In genomic region chr1:85734961-85735360, GRCh38 we compare ENCODE assay signal across 17 cellular contexts. TPM values are rescaled to one million over a fixed set of nuclear protein-coding genes. Genes with fewer than 3 reads are reported as not detected.
DNase-seq lines count a peak whose midpoint lies in the region; ATAC-seq, FAIRE-seq and TF ChIP-seq lines count a peak whose summit lies in the region.
"Had no signal": no experiment of that assay in that cellular context is flagged by ENCODE, and none has a peak within 500 bp of the region (broad histone marks: within the 10 kb centered on the region; RNA-seq: fewer than 3 reads in every experiment).

No MANE protein-coding gene starts in this region.

- no peak overlapping the region for H4K8ac ChIP-seq in neuronal stem cell (ENCODE audit: low read depth, low read length)

- peaks cover 0 to 6% (median 0%) of the 10 kb centered on the region in 3 experiments for H3K27me3 ChIP-seq in neuronal stem cell (ENCODE audit: control insufficient read depth in 3 of 3, insufficient read depth in 3 of 3, low read depth in 1 of 3, low read length in 3 of 3)
- no peaks in the 10 kb centered on the region for H3K27me3 ChIP-seq in sigmoid colon

- no peak overlapping the region for H3K9ac ChIP-seq in neuronal stem cell (ENCODE audit: low read depth, low read length, poor library complexity)

- H4K91ac ChIP-seq in neuronal stem cell (ENCODE audit: low read depth, low read length, poor library complexity): no peak overlapping the region

- no peaks in the 10 kb centered on the region for H3K36me3 ChIP-seq in neuronal stem cell (replicated peaks in 1 of 2; ENCODE audit: control insufficient read depth in 2 of 2, insufficient read depth in 2 of 2, low read length in 2 of 2)
- no peaks in the 10 kb centered on the region for H3K36me3 ChIP-seq in sigmoid colon

- no peak overlapping the region for H2BK12ac ChIP-seq in neuronal stem cell (ENCODE audit: low read length)

- no peak overlapping the region for H2BK15ac ChIP-seq in neuronal stem cell (ENCODE audit: low read length)

- no peak for TF ChIP-seq POLR2A in sigmoid colon (IDR thresholded peaks at IDR 0.05)

- H3K23ac ChIP-seq in neuronal stem cell (ENCODE audit: low read depth, low read length, poor library complexity): no peak overlapping the region

- no peak overlapping the region for H2BK5ac ChIP-seq in neuronal stem cell (ENCODE audit: low read length)

- H2BK120ac ChIP-seq in neuronal stem cell (ENCODE audit: low read depth, low read length): no peak overlapping the region

- intact Hi-C loops in sigmoid colon (cut with DNase I): no loop called here

- no peak overlapping the region for H3K14ac ChIP-seq in neuronal stem cell (ENCODE audit: low read length)

- WGBS in neuronal stem cell (ENCODE audit: extremely low coverage in 2 of 2, insufficient read length in 2 of 2, insufficient replicate concordance in 1 of 2), 2 donors: no CpG with 5 or more reads among the region's 1 CpG
- 31 to 62% methylated on average over 1 of the region's 1 CpG for WGBS in sigmoid colon, 2 donors

- no peak overlapping the region for H3K18ac ChIP-seq in neuronal stem cell (ENCODE audit: low read length)

- H3K4ac ChIP-seq in neuronal stem cell (ENCODE audit: low read length): no peak overlapping the region

- H3K9me3 ChIP-seq in neuronal stem cell (replicated peaks in 1 of 2; ENCODE audit: control insufficient read depth in 2 of 2, insufficient read depth in 1 of 2, low read depth in 1 of 2, low read length in 2 of 2) (no peaks in the 10 kb centered on the region), sigmoid colon (no peaks in the 10 kb centered on the region)

- TF ChIP-seq CTCF in sigmoid colon (IDR thresholded peaks at IDR 0.05): no peak

- H3K27ac ChIP-seq in neuronal stem cell (replicated peaks; ENCODE audit: low read length) (no peak overlapping the region), sigmoid colon (no peak overlapping the region)
- H3K27ac ChIP-seq: PC-9 had no signal

- FAIRE-seq in RCC 7860 (lab: Jason Lieb, UNC): peak; percentile 99
- FAIRE-seq: GM19239, H54 had no signal

- H3K4me3 ChIP-seq in neuronal stem cell (ENCODE audit: low read length in 2 of 2) (no peak overlapping the region), sigmoid colon (no peak overlapping the region)
- H3K4me3 ChIP-seq: PC-9 had no signal

- no peak for TF ChIP-seq EP300 in sigmoid colon (IDR thresholded peaks at IDR 0.05)

- H3K79me1 ChIP-seq in neuronal stem cell (ENCODE audit: low read depth, low read length): no peaks in the 10 kb centered on the region

- no peak overlapping the region for H2AK5ac ChIP-seq in neuronal stem cell (ENCODE audit: low read depth, low read length)

- H3K4me2 ChIP-seq in neuronal stem cell (ENCODE audit: insufficient read depth, low read length, poor library complexity, severe bottlenecking): no peak overlapping the region
- H3K4me2 ChIP-seq: PC-9 had no signal

- no peak for ATAC-seq in HG02938 (IDR thresholded peaks at IDR 0.05; ENCODE audit: unreplicated experiment)

- no peaks in the 10 kb centered on the region for H3K4me1 ChIP-seq in neuronal stem cell (ENCODE audit: control insufficient read depth in 2 of 2, insufficient read depth in 1 of 2, low read depth in 1 of 2, low read length in 2 of 2)
- H3K4me1 ChIP-seq in sigmoid colon: no peaks in the 10 kb centered on the region

- DNase-seq in DMS53 treated with DMSO at 0.1 percent for 48 hours (lab: John Stamatoyannopoulos, UW; ENCODE audit: unreplicated experiment): peak; percentile 86
- peak; percentile 89 for DNase-seq in RCC 7860 (ENCODE audit: low spot score)
- DNase-seq in kidney glomerular epithelial cell (lab: John Stamatoyannopoulos, UW): peak; percentile 91
- no peak for DNase-seq in neuronal stem cell (ENCODE audit: low spot score)
- DNase-seq in HuH-7 (ENCODE audit: low spot score): no peak
- no peak for DNase-seq in sigmoid colon
- DNase-seq in effector CD4-positive, alpha-beta T cell: no peak
- DNase-seq: AML-193, COR-L47, Kasumi-1, NCI-H187 treated with DMSO at 0.1 percent for 48 hours, NCI-H510A, NCI-H82, PC-9 had no signal

- peak overlapping the region; percentile 22 for H2AFZ ChIP-seq in neuronal stem cell (ENCODE audit: low read length)
- H2AFZ ChIP-seq: PC-9 had no signal

RNA-seq across cellular contexts. Expression of gene ZNHIT6, which starts 26.7 kb away (rescaled TPM):
- polyA plus RNA-seq in neuronal stem cell (2013, experiment 1 of 2): 16.2 TPM
- 16.0 TPM for polyA plus RNA-seq in neuronal stem cell (2013, experiment 2 of 2)
- 10 to 100 TPM; 12.5 to 20.0 (median 15.8) TPM for total RNA-seq in sigmoid colon
- 10 to 100 TPM in 1 of 3 donors, 1 to 10 TPM in 2; 3.9 to 10.7 (median 6.0) TPM for polyA plus RNA-seq in sigmoid colon

Comparison
In these comparisons a context has a peak if more than half of its experiments do, and no peak if none do; other contexts are left out.
1. DNase-seq: peak in DMS53 treated with DMSO at 0.1 percent for 48 hours (single experiment), RCC 7860 (single experiment) and kidney glomerular epithelial cell (single experiment); none in neuronal stem cell (single experiment), HuH-7 (single experiment), sigmoid colon (single experiment) and effector CD4-positive, alpha-beta T cell (single experiment).